1 cellular context compared by ENCODE assay signal in the genomic region with DNA sequence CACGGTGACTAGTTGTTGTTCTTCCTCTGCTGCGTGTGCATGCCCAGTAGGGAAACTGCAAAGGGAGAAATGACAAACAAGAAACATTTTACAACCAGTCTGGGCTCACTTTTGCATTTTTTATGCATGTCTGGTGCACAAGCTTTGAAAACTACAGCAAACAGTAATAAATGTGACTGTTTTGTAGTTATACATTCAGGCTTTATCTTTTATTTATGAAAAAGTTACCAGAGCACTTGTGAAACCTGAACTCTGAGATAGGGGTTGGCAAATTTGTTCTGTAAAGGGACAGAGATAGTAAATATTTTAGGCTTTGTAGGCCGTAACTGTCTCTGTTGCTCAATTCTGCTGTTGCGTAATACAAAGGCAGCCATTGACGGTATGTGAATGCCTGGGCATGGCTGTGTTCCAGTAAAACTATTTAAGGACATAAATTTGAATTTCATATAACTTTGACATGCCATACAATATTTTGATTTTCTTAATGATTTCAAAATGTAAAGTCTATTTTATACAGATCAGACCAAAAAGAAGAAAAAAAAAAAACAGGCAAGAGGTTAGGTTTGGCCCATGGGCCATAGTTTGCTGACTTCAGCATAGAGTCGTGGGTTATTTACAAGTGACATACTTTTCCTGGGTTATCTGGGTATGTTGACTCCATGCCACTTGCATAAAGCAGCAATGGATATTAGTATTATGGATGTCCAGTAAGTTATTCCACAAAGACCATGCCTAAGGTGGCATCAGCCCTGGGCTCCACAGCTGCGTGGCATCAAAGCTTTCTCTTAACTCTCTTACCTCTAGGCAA.
TF ChIP-seq lines count a peak whose summit lies in the region.

No MANE protein-coding gene starts in this region.

TF ChIP-seq in HepG2, 621 proteins besides CTCF, POLR2A, EP300 and RAD21 (continued from another document and continues in another):
- TF ChIP-seq ZUFSP (CRISPR knock-in tag; IDR thresholded peaks at IDR 0.05; ENCODE audit: borderline replicate concordance) (no peak), ZNF713 (CRISPR knock-in tag; IDR thresholded peaks at IDR 0.05) (no peak), ZNF770 (CRISPR knock-in tag; IDR thresholded peaks at IDR 0.05) (no peak), MTF1 (CRISPR knock-in tag; IDR thresholded peaks at IDR 0.05) (0 out of 2 replicates have a peak, but pooled peaks have one; percentile 64), SUZ12 (IDR thresholded peaks at IDR 0.05; ENCODE audit: low read depth, low read length) (no peak), ZNF260 (CRISPR knock-in tag; IDR thresholded peaks at IDR 0.05; ENCODE audit: borderline replicate concordance, low read depth) (no peak), CREB1 (IDR thresholded peaks at IDR 0.05) (no peak), CREB1 (CRISPR knock-in tag; IDR thresholded peaks at IDR 0.05) (peak; percentile 76; the same call in 1 of the 2 replicates), ZNF180 (CRISPR knock-in tag; IDR thresholded peaks at IDR 0.05; ENCODE audit: borderline replicate concordance, low read depth) (no peak), KAT7 (CRISPR knock-in tag; IDR thresholded peaks at IDR 0.05; ENCODE audit: borderline replicate concordance) (no peak), KLF6 (CRISPR knock-in tag; IDR thresholded peaks at IDR 0.05) (peak; percentile 86; the same call in 1 of the 2 replicates), ZNF20 (CRISPR knock-in tag; IDR thresholded peaks at IDR 0.05) (no peak), RXRA (CRISPR knock-in tag; IDR thresholded peaks at IDR 0.05) (peak; percentile 64; the same call in 1 of the 2 replicates), HMG20A (CRISPR knock-in tag; IDR thresholded peaks at IDR 0.05; ENCODE audit: borderline replicate concordance) (peak; percentile 94), AHR (CRISPR knock-in tag; IDR thresholded peaks at IDR 0.05) (no peak), SOX6 (IDR thresholded peaks at IDR 0.05) (no peak), SOX6 (CRISPR knock-in tag; IDR thresholded peaks at IDR 0.05) (peak; percentile 97), NKX3-1 (CRISPR knock-in tag; IDR thresholded peaks at IDR 0.05) (peak; percentile 93), STAT6 (CRISPR knock-in tag; IDR thresholded peaks at IDR 0.05; ENCODE audit: borderline replicate concordance) (peak; percentile 76; the same call in 1 of the 2 replicates), ZNF746 (CRISPR knock-in tag; IDR thresholded peaks at IDR 0.05) (no peak), BCL6 (CRISPR knock-in tag; IDR thresholded peaks at IDR 0.05) (peak; percentile 90), GMEB1 (CRISPR knock-in tag; IDR thresholded peaks at IDR 0.05; ENCODE audit: borderline replicate concordance) (no peak), ZNF781 (CRISPR knock-in tag; IDR thresholded peaks at IDR 0.05; ENCODE audit: borderline replicate concordance, not compliant biosample characterization) (no peak), TAF15 (IDR thresholded peaks at IDR 0.05; ENCODE audit: low read depth, low read length, poor library complexity, severe bottlenecking) (no peak), YEATS4 (CRISPR knock-in tag; IDR thresholded peaks at IDR 0.05; ENCODE audit: borderline replicate concordance) (peak; percentile 76; the same call in 1 of the 2 replicates), ZNF563 (CRISPR knock-in tag; IDR thresholded peaks at IDR 0.05) (no peak), SP1 (IDR thresholded peaks at IDR 0.05) (no peak), SP1 (CRISPR knock-in tag; IDR thresholded peaks at IDR 0.05) (peak; percentile 42; the same call in 1 of the 2 replicates), PBX2 (CRISPR knock-in tag; IDR thresholded peaks at IDR 0.05) (no peak), BRD4 (CRISPR knock-in tag; IDR thresholded peaks at IDR 0.05) (0 out of 2 replicates have a peak, but pooled peaks have one; percentile 52)
- TF ChIP-seq, protein P1, sequence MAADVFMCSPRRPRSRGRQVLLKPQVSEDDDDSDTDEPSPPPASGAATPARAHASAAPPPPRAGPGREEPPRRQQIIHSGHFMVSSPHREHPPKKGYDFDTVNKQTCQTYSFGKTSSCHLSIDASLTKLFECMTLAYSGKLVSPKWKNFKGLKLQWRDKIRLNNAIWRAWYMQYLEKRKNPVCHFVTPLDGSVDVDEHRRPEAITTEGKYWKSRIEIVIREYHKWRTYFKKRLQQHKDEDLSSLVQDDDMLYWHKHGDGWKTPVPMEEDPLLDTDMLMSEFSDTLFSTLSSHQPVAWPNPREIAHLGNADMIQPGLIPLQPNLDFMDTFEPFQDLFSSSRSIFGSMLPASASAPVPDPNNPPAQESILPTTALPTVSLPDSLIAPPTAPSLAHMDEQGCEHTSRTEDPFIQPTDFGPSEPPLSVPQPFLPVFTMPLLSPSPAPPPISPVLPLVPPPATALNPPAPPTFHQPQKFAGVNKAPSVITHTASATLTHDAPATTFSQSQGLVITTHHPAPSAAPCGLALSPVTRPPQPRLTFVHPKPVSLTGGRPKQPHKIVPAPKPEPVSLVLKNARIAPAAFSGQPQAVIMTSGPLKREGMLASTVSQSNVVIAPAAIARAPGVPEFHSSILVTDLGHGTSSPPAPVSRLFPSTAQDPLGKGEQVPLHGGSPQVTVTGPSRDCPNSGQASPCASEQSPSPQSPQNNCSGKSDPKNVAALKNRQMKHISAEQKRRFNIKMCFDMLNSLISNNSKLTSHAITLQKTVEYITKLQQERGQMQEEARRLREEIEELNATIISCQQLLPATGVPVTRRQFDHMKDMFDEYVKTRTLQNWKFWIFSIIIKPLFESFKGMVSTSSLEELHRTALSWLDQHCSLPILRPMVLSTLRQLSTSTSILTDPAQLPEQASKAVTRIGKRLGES (CRISPR knock-in tag; IDR thresholded peaks at IDR 0.05; ENCODE audit: borderline replicate concordance): peak; percentile 76; the same call in 1 of the 2 replicates
- TF ChIP-seq, protein P2, sequence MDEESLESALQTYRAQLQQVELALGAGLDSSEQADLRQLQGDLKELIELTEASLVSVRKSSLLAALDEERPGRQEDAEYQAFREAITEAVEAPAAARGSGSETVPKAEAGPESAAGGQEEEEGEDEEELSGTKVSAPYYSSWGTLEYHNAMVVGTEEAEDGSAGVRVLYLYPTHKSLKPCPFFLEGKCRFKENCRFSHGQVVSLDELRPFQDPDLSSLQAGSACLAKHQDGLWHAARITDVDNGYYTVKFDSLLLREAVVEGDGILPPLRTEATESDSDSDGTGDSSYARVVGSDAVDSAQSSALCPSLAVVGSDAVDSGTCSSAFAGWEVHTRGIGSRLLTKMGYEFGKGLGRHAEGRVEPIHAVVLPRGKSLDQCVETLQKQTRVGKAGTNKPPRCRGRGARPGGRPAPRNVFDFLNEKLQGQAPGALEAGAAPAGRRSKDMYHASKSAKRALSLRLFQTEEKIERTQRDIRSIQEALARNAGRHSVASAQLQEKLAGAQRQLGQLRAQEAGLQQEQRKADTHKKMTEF (CRISPR knock-in tag; IDR thresholded peaks at IDR 0.05): peak; percentile 97
- TF ChIP-seq, protein P3, sequence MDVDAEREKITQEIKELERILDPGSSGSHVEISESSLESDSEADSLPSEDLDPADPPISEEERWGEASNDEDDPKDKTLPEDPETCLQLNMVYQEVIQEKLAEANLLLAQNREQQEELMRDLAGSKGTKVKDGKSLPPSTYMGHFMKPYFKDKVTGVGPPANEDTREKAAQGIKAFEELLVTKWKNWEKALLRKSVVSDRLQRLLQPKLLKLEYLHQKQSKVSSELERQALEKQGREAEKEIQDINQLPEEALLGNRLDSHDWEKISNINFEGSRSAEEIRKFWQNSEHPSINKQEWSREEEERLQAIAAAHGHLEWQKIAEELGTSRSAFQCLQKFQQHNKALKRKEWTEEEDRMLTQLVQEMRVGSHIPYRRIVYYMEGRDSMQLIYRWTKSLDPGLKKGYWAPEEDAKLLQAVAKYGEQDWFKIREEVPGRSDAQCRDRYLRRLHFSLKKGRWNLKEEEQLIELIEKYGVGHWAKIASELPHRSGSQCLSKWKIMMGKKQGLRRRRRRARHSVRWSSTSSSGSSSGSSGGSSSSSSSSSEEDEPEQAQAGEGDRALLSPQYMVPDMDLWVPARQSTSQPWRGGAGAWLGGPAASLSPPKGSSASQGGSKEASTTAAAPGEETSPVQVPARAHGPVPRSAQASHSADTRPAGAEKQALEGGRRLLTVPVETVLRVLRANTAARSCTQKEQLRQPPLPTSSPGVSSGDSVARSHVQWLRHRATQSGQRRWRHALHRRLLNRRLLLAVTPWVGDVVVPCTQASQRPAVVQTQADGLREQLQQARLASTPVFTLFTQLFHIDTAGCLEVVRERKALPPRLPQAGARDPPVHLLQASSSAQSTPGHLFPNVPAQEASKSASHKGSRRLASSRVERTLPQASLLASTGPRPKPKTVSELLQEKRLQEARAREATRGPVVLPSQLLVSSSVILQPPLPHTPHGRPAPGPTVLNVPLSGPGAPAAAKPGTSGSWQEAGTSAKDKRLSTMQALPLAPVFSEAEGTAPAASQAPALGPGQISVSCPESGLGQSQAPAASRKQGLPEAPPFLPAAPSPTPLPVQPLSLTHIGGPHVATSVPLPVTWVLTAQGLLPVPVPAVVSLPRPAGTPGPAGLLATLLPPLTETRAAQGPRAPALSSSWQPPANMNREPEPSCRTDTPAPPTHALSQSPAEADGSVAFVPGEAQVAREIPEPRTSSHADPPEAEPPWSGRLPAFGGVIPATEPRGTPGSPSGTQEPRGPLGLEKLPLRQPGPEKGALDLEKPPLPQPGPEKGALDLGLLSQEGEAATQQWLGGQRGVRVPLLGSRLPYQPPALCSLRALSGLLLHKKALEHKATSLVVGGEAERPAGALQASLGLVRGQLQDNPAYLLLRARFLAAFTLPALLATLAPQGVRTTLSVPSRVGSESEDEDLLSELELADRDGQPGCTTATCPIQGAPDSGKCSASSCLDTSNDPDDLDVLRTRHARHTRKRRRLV (CRISPR knock-in tag; IDR thresholded peaks at IDR 0.05): peak; percentile 79; the same call in 1 of the 2 replicates
- TF ChIP-seq, protein P4, sequence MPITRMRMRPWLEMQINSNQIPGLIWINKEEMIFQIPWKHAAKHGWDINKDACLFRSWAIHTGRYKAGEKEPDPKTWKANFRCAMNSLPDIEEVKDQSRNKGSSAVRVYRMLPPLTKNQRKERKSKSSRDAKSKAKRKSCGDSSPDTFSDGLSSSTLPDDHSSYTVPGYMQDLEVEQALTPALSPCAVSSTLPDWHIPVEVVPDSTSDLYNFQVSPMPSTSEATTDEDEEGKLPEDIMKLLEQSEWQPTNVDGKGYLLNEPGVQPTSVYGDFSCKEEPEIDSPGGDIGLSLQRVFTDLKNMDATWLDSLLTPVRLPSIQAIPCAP (CRISPR knock-in tag; IDR thresholded peaks at IDR 0.05; ENCODE audit: low read depth): no peak
